In genomic region chr4:75724066-75724866, GRCh38 we compare ENCODE assay signal across 8 cellular contexts. TPM values are rescaled to one million over a fixed set of nuclear protein-coding genes. Genes with fewer than 3 reads are reported as not detected.
DNase-seq lines count a peak whose midpoint lies in the region; ATAC-seq and TF ChIP-seq lines count a peak whose summit lies in the region.

A gene with protein sequence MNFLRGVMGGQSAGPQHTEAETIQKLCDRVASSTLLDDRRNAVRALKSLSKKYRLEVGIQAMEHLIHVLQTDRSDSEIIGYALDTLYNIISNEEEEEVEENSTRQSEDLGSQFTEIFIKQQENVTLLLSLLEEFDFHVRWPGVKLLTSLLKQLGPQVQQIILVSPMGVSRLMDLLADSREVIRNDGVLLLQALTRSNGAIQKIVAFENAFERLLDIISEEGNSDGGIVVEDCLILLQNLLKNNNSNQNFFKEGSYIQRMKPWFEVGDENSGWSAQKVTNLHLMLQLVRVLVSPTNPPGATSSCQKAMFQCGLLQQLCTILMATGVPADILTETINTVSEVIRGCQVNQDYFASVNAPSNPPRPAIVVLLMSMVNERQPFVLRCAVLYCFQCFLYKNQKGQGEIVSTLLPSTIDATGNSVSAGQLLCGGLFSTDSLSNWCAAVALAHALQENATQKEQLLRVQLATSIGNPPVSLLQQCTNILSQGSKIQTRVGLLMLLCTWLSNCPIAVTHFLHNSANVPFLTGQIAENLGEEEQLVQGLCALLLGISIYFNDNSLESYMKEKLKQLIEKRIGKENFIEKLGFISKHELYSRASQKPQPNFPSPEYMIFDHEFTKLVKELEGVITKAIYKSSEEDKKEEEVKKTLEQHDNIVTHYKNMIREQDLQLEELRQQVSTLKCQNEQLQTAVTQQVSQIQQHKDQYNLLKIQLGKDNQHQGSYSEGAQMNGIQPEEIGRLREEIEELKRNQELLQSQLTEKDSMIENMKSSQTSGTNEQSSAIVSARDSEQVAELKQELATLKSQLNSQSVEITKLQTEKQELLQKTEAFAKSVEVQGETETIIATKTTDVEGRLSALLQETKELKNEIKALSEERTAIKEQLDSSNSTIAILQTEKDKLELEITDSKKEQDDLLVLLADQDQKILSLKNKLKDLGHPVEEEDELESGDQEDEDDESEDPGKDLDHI (plus strand): TSS chr4:75724577. CDS start chr4:75724820, 243 bp downstream.

- H3K79me2 ChIP-seq in parathyroid adenoma = peaks cover 6% of the 10 kb centered on the region

- TF ChIP-seq POLR2A in tibial nerve (IDR thresholded peaks at IDR 0.05) = peak; percentile 94 to 98

- TF ChIP-seq CTCF in GM12875 (IDR thresholded peaks at IDR 0.05; ENCODE audit: borderline replicate concordance, insufficient read depth, low read depth, low read length) (peak; percentile 73), parathyroid adenoma (IDR thresholded peaks at IDR 0.05) (peak; percentile 58), tibial nerve (IDR thresholded peaks at IDR 0.05) (peak; percentile 68 to 74 (median 69))

- peak within 1 kb of the TSS; percentile 99 for H3K27ac Mint-ChIP-seq in activated naive CD8-positive, alpha-beta T cell treated with anti-CD3 and anti-CD28 coated beads, Interleukin-2, amount 50 U/mL, for 24 hours

- H3K9me3 ChIP-seq in parathyroid adenoma (ENCODE audit: control insufficient read depth, low read length) = no peaks in the 10 kb centered on the region
- H3K9me3 ChIP-seq in tibial nerve = no peaks in the 10 kb centered on the region

- peak; percentile 94 for DNase-seq in NCI-H1417 treated with DMSO at 0.1 percent for 48 hours (lab: John Stamatoyannopoulos, UW)
- DNase-seq in SW480 (ENCODE audit: low spot score) = peak; percentile 95
- peak; percentile 99 for DNase-seq in activated naive CD8-positive, alpha-beta T cell treated with anti-CD3 and anti-CD28 coated beads, Interleukin-2, amount 50 U/mL, for 24 hours
- DNase-seq in Right ventricle myocardium superior = peak; percentile 100
- peak; percentile 97 for DNase-seq in tibial nerve (ENCODE audit: low spot score in 2 of 2)

- H3K4me2 ChIP-seq in parathyroid adenoma (ENCODE audit: low read length) = peak within 1 kb of the TSS; percentile 99

- peak; percentile 89 to 99 for TF ChIP-seq EP300 in tibial nerve (IDR thresholded peaks at IDR 0.05)

- H3K9me3 Mint-ChIP-seq in activated naive CD8-positive, alpha-beta T cell treated with anti-CD3 and anti-CD28 coated beads, Interleukin-2, amount 50 U/mL, for 24 hours = no peaks in the 10 kb centered on the region

- H3K27ac ChIP-seq in parathyroid adenoma = peak within 1 kb of the TSS; percentile 93
- peak within 1 kb of the TSS; percentile 91 to 99 (median 95) for H3K27ac ChIP-seq in tibial nerve

- H3K4me1 ChIP-seq in parathyroid adenoma (peaks cover 5% of the 10 kb centered on the region), tibial nerve (peaks cover 0 to 42% (median 19%) of the 10 kb centered on the region in 4 donors)

- WGBS in tibial nerve, 2 donors = 1% methylated on average over 36 to 46 of the region's 48 CpGs

- H3K27me3 Mint-ChIP-seq in activated naive CD8-positive, alpha-beta T cell treated with anti-CD3 and anti-CD28 coated beads, Interleukin-2, amount 50 U/mL, for 24 hours = peaks cover 3% of the 10 kb centered on the region

- H3K4me3 Mint-ChIP-seq in activated naive CD8-positive, alpha-beta T cell treated with anti-CD3 and anti-CD28 coated beads, Interleukin-2, amount 50 U/mL, for 24 hours = peak within 1 kb of the TSS; percentile 97

- ATAC-seq in HG02798 (IDR thresholded peaks at IDR 0.05; ENCODE audit: poor library complexity, unreplicated experiment) (peak; percentile 92), Right ventricle myocardium superior (ENCODE audit: poor library complexity) (peak; percentile 96)
- peak; percentile 91 for ATAC-seq in activated naive CD8-positive, alpha-beta T cell treated with anti-CD3 and anti-CD28 coated beads, Interleukin-2, amount 50 U/mL, for 24 hours

- H3K4me3 ChIP-seq in GM12875 (ENCODE audit: low read depth, low read length) (peak within 1 kb of the TSS; percentile 91), parathyroid adenoma (ENCODE audit: low read depth, low read length) (peak within 1 kb of the TSS; percentile 97), tibial nerve (peak within 1 kb of the TSS; percentile 62 to 96 (median 90))

- no peaks in the 10 kb centered on the region for H3K27me3 ChIP-seq in parathyroid adenoma (ENCODE audit: control insufficient read depth, insufficient read depth, low read length)
- no peaks in the 10 kb centered on the region for H3K27me3 ChIP-seq in tibial nerve

- H3K4me1 Mint-ChIP-seq in activated naive CD8-positive, alpha-beta T cell treated with anti-CD3 and anti-CD28 coated beads, Interleukin-2, amount 50 U/mL, for 24 hours = peaks cover 61% of the 10 kb centered on the region

- peaks cover 6% of the 10 kb centered on the region for H3K36me3 Mint-ChIP-seq in activated naive CD8-positive, alpha-beta T cell treated with anti-CD3 and anti-CD28 coated beads, Interleukin-2, amount 50 U/mL, for 24 hours (ENCODE audit: low read depth)

- H3K36me3 ChIP-seq in parathyroid adenoma (ENCODE audit: control insufficient read depth, insufficient read depth, low read length) = no peaks in the 10 kb centered on the region
- H3K36me3 ChIP-seq in tibial nerve = no peaks in the 10 kb centered on the region

- intact Hi-C loops in Right ventricle myocardium superior (cut with DNase I) = loop anchor here (2.0 kb wide), 1 partner anchor 51 kb away; the partner anchor contains the start of gene G3BP2

- peak within 1 kb of the TSS; percentile 89 for H3K9ac ChIP-seq in parathyroid adenoma

- peak within 1 kb of the TSS; percentile 97 for H2AFZ ChIP-seq in parathyroid adenoma

RNA-seq across cellular contexts. Expression of the gene that starts here (rescaled TPM):
- total RNA-seq in Right ventricle myocardium superior = 87.7 TPM
- 10 to 100 TPM; 50.9 to 58.6 (median 55.8) TPM for total RNA-seq in tibial nerve

Comparison
In these comparisons a context has a peak if more than half of its experiments do, and no peak if none do; other contexts are left out.
1. Peak in every context shown above with its lines: DNase-seq, ATAC-seq, H3K4me3 ChIP-seq and H3K27ac ChIP-seq.